In the genomic region with DNA sequence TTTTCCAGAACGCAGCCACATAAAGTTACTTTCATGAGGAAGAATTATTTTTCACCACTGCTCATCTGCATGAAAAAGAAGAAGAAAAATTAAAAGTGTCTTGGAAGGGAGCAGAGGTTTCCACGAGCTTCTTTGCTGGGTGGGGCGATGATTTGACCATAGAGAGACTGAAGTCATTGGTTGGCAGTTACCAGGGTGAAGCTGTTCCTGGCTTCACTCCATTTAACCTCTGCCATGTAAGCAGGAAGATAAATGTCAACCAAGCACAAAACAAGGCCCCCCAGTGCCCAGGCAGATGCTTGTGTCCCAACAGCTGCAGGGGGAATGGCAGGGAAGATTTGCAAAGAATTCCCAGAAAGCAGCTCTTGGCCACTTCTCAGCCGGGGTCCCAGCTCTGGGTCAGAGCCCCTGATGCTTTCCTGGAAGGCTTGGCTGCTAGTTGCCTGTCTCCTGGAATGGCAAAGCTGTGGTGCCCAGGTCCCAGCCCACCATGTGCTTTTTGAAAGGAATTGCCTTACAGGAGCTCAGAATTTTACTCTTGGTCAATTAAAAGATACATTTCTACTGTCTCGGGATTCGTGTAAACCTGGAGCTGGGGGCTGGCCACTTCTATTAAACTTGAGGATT, we compare ENCODE assay signal across 12 cellular contexts.
DNase-seq lines count a peak whose midpoint lies in the region; ATAC-seq and TF ChIP-seq lines count a peak whose summit lies in the region.
"Had no signal": no experiment of that assay in that cellular context is flagged by ENCODE, and none has a peak within 500 bp of the region (broad histone marks: within the 10 kb centered on the region; RNA-seq: fewer than 3 reads in every experiment).

No MANE protein-coding gene starts in this region.

- H3K9ac ChIP-seq in colonic mucosa (ENCODE audit: low read depth in 2 of 2, low read length in 2 of 2): peak overlapping the region; percentile 36 to 62

- H3K27ac ChIP-seq in HEK293 (ENCODE audit: extremely low read depth, low read depth, low read length): no peak overlapping the region
- peak overlapping the region; percentile 95 for H3K27ac ChIP-seq in colonic mucosa
- peak overlapping the region; percentile 3 to 66 for H3K27ac ChIP-seq in left lung

- intact Hi-C loops in colonic mucosa (cut with DNase I) (no loop called here), left lung (cut with DNase I) (no loop called here), posterior cingulate gyrus (cut with DNase I) (no loop called here)

- H3K4me3 ChIP-seq in HEK293 (ENCODE audit: low read depth, low read length) (no peak overlapping the region), colonic mucosa (no peak overlapping the region), left lung (no peak overlapping the region)

- peaks cover 11% of the 10 kb centered on the region; the same call in 1 of the 2 replicates for H3K4me1 ChIP-seq in HEK293 (ENCODE audit: control insufficient read depth, insufficient read depth, low read length)
- peaks cover 8% of the 10 kb centered on the region for H3K4me1 ChIP-seq in colonic mucosa
- peaks cover 10 to 20% of the 10 kb centered on the region in 2 donors for H3K4me1 ChIP-seq in left lung

- ATAC-seq in left lung (peak; percentile 14), HG02973 (IDR thresholded peaks at IDR 0.05; ENCODE audit: unreplicated experiment) (no peak), GM21737 (IDR thresholded peaks at IDR 0.05; ENCODE audit: unreplicated experiment) (no peak)

- DNase-seq in colonic mucosa (peak; percentile 47), left lung (no peak), smooth muscle cell of the brain vasculature (ENCODE audit: low read depth, low spot score) (peak; percentile 21), posterior cingulate gyrus (no peak), amygdala (lab: John Stamatoyannopoulos, UW) (no peak)
- DNase-seq: activated B cell treated with CpG ODN at 0.5 μM for 24 hours, activated T-cell treated with anti-CD3 and anti-CD28 coated beads for 4 hours, amniotic stem cell, foreskin melanocyte had no signal

- H3K27me3 ChIP-seq in colonic mucosa (no peaks in the 10 kb centered on the region), left lung (no peaks in the 10 kb centered on the region)

- CTCF ChIA-PET in HEK293 (lab: Yijun Ruan, JAX): interaction anchor here (0.5 to 0.8 kb wide), 3 partner anchors 24 to 361 kb away, joined by 3 to 4 read pairs (median 3); no protein-coding TSS in a partner anchor

- H3K9me3 ChIP-seq in HEK293 (ENCODE audit: control insufficient read depth, insufficient read depth, low read depth, low read length): no peaks in the 10 kb centered on the region
- no peaks in the 10 kb centered on the region for H3K9me3 ChIP-seq in colonic mucosa
- H3K9me3 ChIP-seq in left lung: no peaks in the 10 kb centered on the region

- no peaks in the 10 kb centered on the region for H3K36me3 ChIP-seq in HEK293 (ENCODE audit: control insufficient read depth in 2 of 2, insufficient read depth in 1 of 2, low read length in 2 of 2)
- H3K36me3 ChIP-seq in colonic mucosa: no peaks in the 10 kb centered on the region
- no peaks in the 10 kb centered on the region for H3K36me3 ChIP-seq in left lung

- TF ChIP-seq CTCF in HEK293 (tag by site-specific recombination; IDR thresholded peaks at IDR 0.05): no peak
- TF ChIP-seq CTCF in colonic mucosa (IDR thresholded peaks at IDR 0.05): no peak
- no peak for TF ChIP-seq CTCF in left lung (IDR thresholded peaks at IDR 0.05)

- POLR2A ChIA-PET in HEK293 (lab: Yijun Ruan, JAX): interaction anchor here (0.9 kb wide), 1 partner anchor 384 kb away, joined by 3 read pairs; a partner anchor contains a TSS

TF ChIP-seq in HEK293, 187 proteins besides CTCF, POLR2A, EP300 and RAD21:
- TF ChIP-seq ZFP37 (tag by site-specific recombination; IDR thresholded peaks at IDR 0.05): no peak
- peak; percentile 66 for TF ChIP-seq ZIC2 (tag by site-specific recombination; IDR thresholded peaks at IDR 0.05)
- no peak for TF ChIP-seq ZNF202 (tag by site-specific recombination; IDR thresholded peaks at IDR 0.05; ENCODE audit: borderline replicate concordance)
- TF ChIP-seq, protein P1, sequence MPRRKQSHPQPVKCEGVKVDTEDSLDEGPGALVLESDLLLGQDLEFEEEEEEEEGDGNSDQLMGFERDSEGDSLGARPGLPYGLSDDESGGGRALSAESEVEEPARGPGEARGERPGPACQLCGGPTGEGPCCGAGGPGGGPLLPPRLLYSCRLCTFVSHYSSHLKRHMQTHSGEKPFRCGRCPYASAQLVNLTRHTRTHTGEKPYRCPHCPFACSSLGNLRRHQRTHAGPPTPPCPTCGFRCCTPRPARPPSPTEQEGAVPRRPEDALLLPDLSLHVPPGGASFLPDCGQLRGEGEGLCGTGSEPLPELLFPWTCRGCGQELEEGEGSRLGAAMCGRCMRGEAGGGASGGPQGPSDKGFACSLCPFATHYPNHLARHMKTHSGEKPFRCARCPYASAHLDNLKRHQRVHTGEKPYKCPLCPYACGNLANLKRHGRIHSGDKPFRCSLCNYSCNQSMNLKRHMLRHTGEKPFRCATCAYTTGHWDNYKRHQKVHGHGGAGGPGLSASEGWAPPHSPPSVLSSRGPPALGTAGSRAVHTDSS (tag by site-specific recombination; IDR thresholded peaks at IDR 0.05): no peak

Comparison
In these comparisons a context has a peak if more than half of its experiments do, and no peak if none do; other contexts are left out.
1. DNase-seq: peak in colonic mucosa (single experiment) and smooth muscle cell of the brain vasculature (single experiment); none in left lung (0 of 2), posterior cingulate gyrus (0 of 10) and amygdala (0 of 56).